ENCODE assay signal across 40 cellular contexts in the genomic region with DNA sequence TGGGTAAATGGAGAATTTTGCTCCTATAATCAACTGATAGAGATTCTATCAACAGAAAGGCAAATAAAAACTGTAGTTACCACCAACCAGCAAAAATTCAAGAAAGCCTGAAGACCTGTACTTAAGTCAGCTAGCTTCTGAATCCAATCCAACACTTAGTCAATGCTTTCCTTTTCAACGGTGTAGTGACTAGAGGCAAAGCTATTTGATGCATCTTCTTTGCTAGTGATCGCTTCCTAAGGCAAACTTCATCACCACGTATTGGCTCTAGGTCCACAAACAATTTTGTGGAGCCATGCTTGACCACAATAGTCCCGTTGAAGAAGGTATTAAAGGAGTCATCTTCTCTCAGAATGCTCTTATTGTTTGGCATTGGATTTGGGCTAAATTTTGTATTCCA. TPM values are rescaled to one million over a fixed set of nuclear protein-coding genes. Genes with fewer than 3 reads are reported as not detected.
DNase-seq lines count a peak whose midpoint lies in the region; ATAC-seq, FAIRE-seq and TF ChIP-seq lines count a peak whose summit lies in the region.
"Had no signal": no experiment of that assay in that cellular context is flagged by ENCODE, and none has a peak within 500 bp of the region (broad histone marks: within the 10 kb centered on the region; RNA-seq: fewer than 3 reads in every experiment).

No MANE protein-coding gene starts in this region.

- no peak overlapping the region for H3K4me3 ChIP-seq in bronchial epithelial cell (ENCODE audit: low read depth, low read length)
- no peak overlapping the region for H3K4me3 ChIP-seq in mesenchymal stem cell (ENCODE audit: insufficient read depth in 1 of 2, low read depth in 1 of 2, low read length in 2 of 2)
- H3K4me3 ChIP-seq: heart right ventricle, K562, lower lobe of right lung, MG63 had no signal

- H2AFZ ChIP-seq in mesenchymal stem cell (ENCODE audit: low read depth, low read length), result no peak overlapping the region

- no peak overlapping the region for H3K4me3 Mint-ChIP-seq in stimulated activated naive CD8-positive, alpha-beta T cell treated with anti-CD3 and anti-CD28 coated beads, Interleukin-15, amount 100 ng/mL, for 72 hours
- H3K4me3 Mint-ChIP-seq: naive thymus-derived CD8-positive, alpha-beta T cell; stimulated activated memory B cell treated with anti-CD40 and anti-IgM and Interleukin-4, amounts not matched to agents 10 μg/mL and 1 μg/mL and 100 μg/mL, for 72 hours; type B pancreatic cell had no signal

- H3K4me2 ChIP-seq in mesenchymal stem cell (ENCODE audit: low read length, poor library complexity, severe bottlenecking), result no peak overlapping the region

- no peaks in the 10 kb centered on the region for H3K27me3 Mint-ChIP-seq in stimulated activated naive CD8-positive, alpha-beta T cell treated with anti-CD3 and anti-CD28 coated beads, Interleukin-15, amount 100 ng/mL, for 72 hours
- H3K27me3 Mint-ChIP-seq: stimulated activated memory B cell treated with anti-CD40 and anti-IgM and Interleukin-4, amounts not matched to agents 10 μg/mL and 1 μg/mL and 100 μg/mL, for 72 hours; type B pancreatic cell had no signal

- H3K9ac ChIP-seq in mesenchymal stem cell (ENCODE audit: low read length), result no peak overlapping the region

- H3K36me3 ChIP-seq in bronchial epithelial cell (ENCODE audit: control insufficient read depth, insufficient read depth, low read length) (no peaks in the 10 kb centered on the region), mesenchymal stem cell (ENCODE audit: control insufficient read depth in 1 of 2, insufficient read depth in 2 of 2, low read depth in 1 of 2, low read length in 2 of 2) (peaks cover 0 to 8% of the 10 kb centered on the region in 2 experiments)
- H3K36me3 ChIP-seq: MG63 had no signal

- H3K4me1 ChIP-seq in mesenchymal stem cell (ENCODE audit: control insufficient read depth, insufficient read depth, low read depth, low read length), result no peaks in the 10 kb centered on the region
- H3K4me1 ChIP-seq: lower lobe of right lung had no signal

- DNase-seq in EL, result peak; percentile 55
- DNase-seq in NCI-H226, result peak; percentile 40
- DNase-seq in bronchial epithelial cell (ENCODE audit: low read depth), result peak; percentile 77
- no peak for DNase-seq in mesenchymal stem cell
- no peak for DNase-seq in stimulated activated naive CD8-positive, alpha-beta T cell treated with anti-CD3 and anti-CD28 coated beads, Interleukin-15, amount 100 ng/mL, for 72 hours
- DNase-seq in NCI-H2081 (lab: John Stamatoyannopoulos, UW), result no peak
- no peak for DNase-seq in pons (ENCODE audit: low spot score)
- DNase-seq: activated CD4-positive, alpha-beta T cell treated with anti-CD3 and anti-CD28 coated beads for 48 hours; activated effector memory CD4-positive, alpha-beta T cell treated with Interleukin-2 at 50 U/mL for 16 hours; C1 segment of cervical spinal cord; caudate nucleus; COR-L47; cortex of kidney; DMS53; effector memory CD4-positive, alpha-beta T cell; GDM1; heart right ventricle; lower lobe of right lung; MG63; naive thymus-derived CD8-positive, alpha-beta T cell; NCI-H1105 treated with DMSO at 0.1 percent for 48 hours; NCI-H187 treated with DMSO at 0.1 percent for 48 hours; NCI-H524 treated with DMSO at 0.1 percent for 48 hours; NK-92 treated with Interleukin-12 subunit alpha and Interleukin-12 subunit beta, amount 100 ng/mL, for 24 hours; nucleus accumbens; Right ventricle myocardium superior; substantia nigra had no signal

- peaks cover 6% of the 10 kb centered on the region for H3K9me3 ChIP-seq in mesenchymal stem cell (ENCODE audit: control insufficient read depth, low read length)
- H3K9me3 ChIP-seq: lower lobe of right lung, MG63 had no signal

- H2BK120ac ChIP-seq in mesenchymal stem cell (ENCODE audit: low read depth, low read length), result no peak overlapping the region

- H3K27ac ChIP-seq in mesenchymal stem cell (ENCODE audit: low read length, poor library complexity, severe bottlenecking), result no peak overlapping the region
- H3K27ac ChIP-seq: lower lobe of right lung, VCaP had no signal

- no peak overlapping the region for H2BK15ac ChIP-seq in mesenchymal stem cell (ENCODE audit: low read depth, poor library complexity, severe bottlenecking)

- no peak for TF ChIP-seq CTCF in bronchial epithelial cell (IDR thresholded peaks at IDR 0.05; ENCODE audit: insufficient read depth, low read length, severe bottlenecking)

- ATAC-seq in stimulated activated naive CD8-positive, alpha-beta T cell treated with anti-CD3 and anti-CD28 coated beads, Interleukin-15, amount 100 ng/mL, for 72 hours, result no peak
- ATAC-seq in GM21825 (IDR thresholded peaks at IDR 0.05; ENCODE audit: unreplicated experiment), result no peak
- ATAC-seq: activated naive CD4-positive, alpha-beta T cell treated with anti-CD3 and anti-CD28 coated beads, Interleukin-2, amount 50 U/mL, for 72 hours; heart right ventricle; K562; lower lobe of right lung; naive thymus-derived CD8-positive, alpha-beta T cell; stimulated activated memory B cell treated with anti-CD40 and anti-IgM and Interleukin-4, amounts not matched to agents 10 μg/mL and 1 μg/mL and 100 μg/mL, for 72 hours had no signal

- peak overlapping the region; percentile 9 for H2AK5ac ChIP-seq in mesenchymal stem cell (ENCODE audit: low read length, severe bottlenecking)

- H2BK12ac ChIP-seq in mesenchymal stem cell (ENCODE audit: low read length in 2 of 2), result no peak overlapping the region

- H4K91ac ChIP-seq in mesenchymal stem cell (ENCODE audit: low read length), result no peak overlapping the region

- peaks cover 1% of the 10 kb centered on the region for H3K79me1 ChIP-seq in mesenchymal stem cell (replicated peaks; ENCODE audit: low read length, poor library complexity, severe bottlenecking)

- H3K27ac Mint-ChIP-seq in stimulated activated naive CD8-positive, alpha-beta T cell treated with anti-CD3 and anti-CD28 coated beads, Interleukin-15, amount 100 ng/mL, for 72 hours, result peak overlapping the region in 1 of 2 donors; percentile 50
- H3K27ac Mint-ChIP-seq: activated naive CD4-positive, alpha-beta T cell treated with anti-CD3 and anti-CD28 coated beads, Interleukin-2, amount 50 U/mL, for 72 hours; naive thymus-derived CD8-positive, alpha-beta T cell; stimulated activated memory B cell treated with anti-CD40 and anti-IgM and Interleukin-4, amounts not matched to agents 10 μg/mL and 1 μg/mL and 100 μg/mL, for 72 hours; type B pancreatic cell had no signal

- 93% methylated on average over 3 of the region's 4 CpGs for WGBS in mesenchymal stem cell

- peak; percentile 13 for FAIRE-seq in bronchial epithelial cell (lab: Jason Lieb, UNC)
- FAIRE-seq: frontal cortex, H1, HTR-8/SVneo, K562 had no signal

- H3K9me3 Mint-ChIP-seq in stimulated activated naive CD8-positive, alpha-beta T cell treated with anti-CD3 and anti-CD28 coated beads, Interleukin-15, amount 100 ng/mL, for 72 hours, result peaks cover 9 to 20% of the 10 kb centered on the region in 2 donors
- H3K9me3 Mint-ChIP-seq: stimulated activated memory B cell treated with anti-CD40 and anti-IgM and Interleukin-4, amounts not matched to agents 10 μg/mL and 1 μg/mL and 100 μg/mL, for 72 hours had no signal

- no peak overlapping the region for H3K4ac ChIP-seq in mesenchymal stem cell (ENCODE audit: low read depth in 1 of 2, low read length in 2 of 2)

- H3K4me1 Mint-ChIP-seq in stimulated activated naive CD8-positive, alpha-beta T cell treated with anti-CD3 and anti-CD28 coated beads, Interleukin-15, amount 100 ng/mL, for 72 hours, result peaks cover 6% of the 10 kb centered on the region
- H3K4me1 Mint-ChIP-seq: stimulated activated memory B cell treated with anti-CD40 and anti-IgM and Interleukin-4, amounts not matched to agents 10 μg/mL and 1 μg/mL and 100 μg/mL, for 72 hours had no signal

- no peak overlapping the region for H3K14ac ChIP-seq in mesenchymal stem cell (ENCODE audit: low read length in 2 of 2)

- H3K18ac ChIP-seq in mesenchymal stem cell (ENCODE audit: low read depth in 1 of 2, low read length in 2 of 2), result no peak overlapping the region

- H3K23ac ChIP-seq in mesenchymal stem cell (ENCODE audit: low read length in 2 of 2), result no peak overlapping the region

- H2BK5ac ChIP-seq in mesenchymal stem cell (ENCODE audit: low read depth, low read length, poor library complexity, severe bottlenecking), result no peak overlapping the region

- no peaks in the 10 kb centered on the region for H3K27me3 ChIP-seq in bronchial epithelial cell (ENCODE audit: control insufficient read depth, insufficient read depth, low read length)
- H3K27me3 ChIP-seq in mesenchymal stem cell (ENCODE audit: control insufficient read depth in 1 of 2, insufficient read depth in 1 of 2, low read length in 2 of 2), result no peaks in the 10 kb centered on the region
- H3K27me3 ChIP-seq: heart right ventricle, MG63 had no signal

- H4K8ac ChIP-seq in mesenchymal stem cell (ENCODE audit: low read length), result no peak overlapping the region

RNA-seq across cellular contexts. Expression of a gene that starts 25.0 kb away (rescaled TPM):
- total RNA-seq in bronchial epithelial cell, result 92.9 and 145 TPM in 2 replicates
- 29.8 TPM for polyA plus RNA-seq in mesenchymal stem cell (2013, experiment 1 of 2)
- 28.6 TPM for polyA plus RNA-seq in mesenchymal stem cell (2013, experiment 2 of 2)

RNA-seq across cellular contexts. Expression of a gene that starts 28.2 kb away (rescaled TPM):
- total RNA-seq in bronchial epithelial cell, result under 0.01 and 0.13 TPM in 2 replicates
- polyA plus RNA-seq in mesenchymal stem cell (2013, experiment 1 of 2), result not detected
- not detected for polyA plus RNA-seq in mesenchymal stem cell (2013, experiment 2 of 2)
- total RNA-seq: activated CD8-positive, alpha-beta memory T cell treated with anti-CD3 and anti-CD28 coated beads for 36 hours; activated naive CD4-positive, alpha-beta T cell treated with anti-CD3 and anti-CD28 coated beads, Interleukin-2, amount 50 U/mL, for 72 hours; frontal cortex; H1; heart right ventricle; K562; kidney epithelial cell; lower lobe of right lung; mononuclear cell; naive thymus-derived CD8-positive, alpha-beta T cell; Right ventricle myocardium superior; skeletal muscle tissue had no signal
- polyA plus RNA-seq: H1; heart right ventricle; naive thymus-derived CD8-positive, alpha-beta T cell had no signal

Comparison
In these comparisons a context has a peak if more than half of its experiments do, and no peak if none do; other contexts are left out.
1. DNase-seq: peak in EL (single experiment), NCI-H226 (single experiment) and bronchial epithelial cell (single experiment); none in mesenchymal stem cell (single experiment), stimulated activated naive CD8-positive, alpha-beta T cell treated with anti-CD3 and anti-CD28 coated beads, Interleukin-15, amount 100 ng/mL, for 72 hours (0 of 2), NCI-H2081 (0 of 2) and pons (single experiment).